9 cellular contexts compared by ENCODE assay signal in the genomic region with DNA sequence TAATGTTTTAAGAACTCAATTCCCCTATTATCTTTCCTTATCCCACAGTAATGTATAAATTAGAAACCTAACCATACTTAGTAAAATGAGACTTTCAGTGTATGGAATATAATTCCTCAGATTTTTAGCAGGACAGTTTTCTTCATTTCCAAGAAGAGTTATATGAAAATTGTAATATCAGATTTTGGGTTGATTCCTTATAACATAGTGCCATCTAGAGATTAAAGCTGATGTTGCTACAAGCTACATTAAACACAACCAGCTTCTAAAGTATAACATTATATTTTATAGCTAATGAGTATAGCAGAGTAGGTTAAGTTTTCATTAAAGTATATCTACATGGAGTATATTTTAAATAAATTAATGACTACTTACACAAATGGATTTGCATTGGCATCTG.
DNase-seq lines count a peak whose midpoint lies in the region; ATAC-seq and TF ChIP-seq lines count a peak whose summit lies in the region.
"Had no signal": no experiment of that assay in that cellular context is flagged by ENCODE, and none has a peak within 500 bp of the region (broad histone marks: within the 10 kb centered on the region; RNA-seq: fewer than 3 reads in every experiment).

No MANE protein-coding gene starts in this region.

- no peak overlapping the region for H3K27ac ChIP-seq in effector memory CD4-positive, alpha-beta T cell (ENCODE audit: insufficient read depth, low read length, poor library complexity, severe bottlenecking)

- no peak overlapping the region for H3K4me3 ChIP-seq in Caco-2 (ENCODE audit: low read depth, low read length)
- H3K4me3 ChIP-seq in kidney epithelial cell (ENCODE audit: low read depth, low read length): no peak overlapping the region
- H3K4me3 ChIP-seq in effector memory CD4-positive, alpha-beta T cell (ENCODE audit: insufficient read depth, low read depth, low read length, poor library complexity, severe bottlenecking): no peak overlapping the region

- TF ChIP-seq CTCF in Caco-2 (IDR thresholded peaks at IDR 0.05; ENCODE audit: insufficient read depth in 1 of 2, low read depth in 1 of 2, low read length in 1 of 2, severe bottlenecking in 1 of 2, unreplicated experiment in 1 of 2) (peak; percentile 24 to 40), kidney epithelial cell (IDR thresholded peaks at IDR 0.05; ENCODE audit: insufficient read depth, low read length, poor library complexity, severe bottlenecking) (peak; percentile 16)

- TF ChIP-seq RAD21 in Ishikawa (IDR thresholded peaks at IDR 0.05; ENCODE audit: low read depth): peak; percentile 61

- TF ChIP-seq EP300 in Ishikawa (IDR thresholded peaks at IDR 0.05; ENCODE audit: borderline replicate concordance): no peak

- DNase-seq in Caco-2: no peak
- peak; percentile 14 for DNase-seq in SW480 (ENCODE audit: low spot score)
- no peak for DNase-seq in kidney epithelial cell (ENCODE audit: low read depth)
- no peak for DNase-seq in NCI-H2196 treated with DMSO at 0.1 percent for 48 hours (lab: John Stamatoyannopoulos, UW; ENCODE audit: unreplicated experiment)
- DNase-seq in effector memory CD4-positive, alpha-beta T cell: no peak
- DNase-seq in head of caudate nucleus: no peak
- DNase-seq: activated T-cell treated with anti-CD3 and anti-CD28 coated beads, Interleukin-2, amount 50 U/mL, for 72 hours had no signal

- no peak overlapping the region for H3K4me3 Mint-ChIP-seq in Caco-2 (ENCODE audit: unreplicated experiment)
- H3K4me3 Mint-ChIP-seq: activated T-cell treated with anti-CD3 and anti-CD28 coated beads, Interleukin-2, amount 50 U/mL, for 72 hours had no signal

- H3K27me3 ChIP-seq in Caco-2 (replicated peaks; ENCODE audit: control insufficient read depth, insufficient read depth, low read length) (no peaks in the 10 kb centered on the region; the same call in 1 of the 2 replicates), kidney epithelial cell (ENCODE audit: control insufficient read depth, insufficient read depth, low read length) (no peaks in the 10 kb centered on the region)
- no peaks in the 10 kb centered on the region for H3K27me3 ChIP-seq in effector memory CD4-positive, alpha-beta T cell (replicated peaks; ENCODE audit: control insufficient read depth, insufficient read depth, low read length, poor library complexity, severe bottlenecking)

- H3K36me3 Mint-ChIP-seq in Caco-2 (ENCODE audit: insufficient read depth, unreplicated experiment): no peaks in the 10 kb centered on the region

- peaks cover 11% of the 10 kb centered on the region for H3K27me3 Mint-ChIP-seq in Caco-2 (ENCODE audit: insufficient read depth, unreplicated experiment)

- BruUV-seq in Caco-2 (replicated peaks; lab: Mats Ljungman, UMichigan): no TSS peak

- no peaks in the 10 kb centered on the region for H3K9me3 Mint-ChIP-seq in Caco-2 (ENCODE audit: unreplicated experiment)
- H3K9me3 Mint-ChIP-seq: activated T-cell treated with anti-CD3 and anti-CD28 coated beads, Interleukin-2, amount 50 U/mL, for 72 hours had no signal

- CTCF ChIA-PET in Caco-2 (lab: Charles Lee): interaction anchor here (0.9 to 2.1 kb wide), 7 partner anchors 31 to 170 kb away, joined by 4 to 17 read pairs (median 10); no protein-coding TSS in a partner anchor

- H3K36me3 ChIP-seq in Caco-2 (ENCODE audit: control insufficient read depth, insufficient read depth, low read length): no peaks in the 10 kb centered on the region
- H3K36me3 ChIP-seq in kidney epithelial cell (ENCODE audit: control insufficient read depth, insufficient read depth, low read length): no peaks in the 10 kb centered on the region
- no peaks in the 10 kb centered on the region for H3K36me3 ChIP-seq in effector memory CD4-positive, alpha-beta T cell (ENCODE audit: control insufficient read depth, insufficient read depth, low read length)

- H3K27ac Mint-ChIP-seq in Caco-2 (ENCODE audit: unreplicated experiment): no peak overlapping the region
- H3K27ac Mint-ChIP-seq: activated T-cell treated with anti-CD3 and anti-CD28 coated beads, Interleukin-2, amount 50 U/mL, for 72 hours had no signal

- POLR2A ChIA-PET in Caco-2 (lab: Charles Lee): no interaction called here

- intact Hi-C loops in Caco-2 (cut with micrococcal nuclease; ENCODE audit: unreplicated experiment) (loop anchor here (1.0 to 10.0 kb wide), 7 partner anchors 54 to 383 kb away; no protein-coding TSS in a partner anchor), head of caudate nucleus (cut with DNase I) (no loop called here)

- no peaks in the 10 kb centered on the region for H3K9me3 ChIP-seq in Caco-2
- H3K9me3 ChIP-seq in effector memory CD4-positive, alpha-beta T cell (ENCODE audit: control insufficient read depth, low read length): no peaks in the 10 kb centered on the region

- peaks cover 12% of the 10 kb centered on the region for H3K4me1 ChIP-seq in Caco-2
- no peaks in the 10 kb centered on the region for H3K4me1 ChIP-seq in effector memory CD4-positive, alpha-beta T cell (ENCODE audit: control insufficient read depth, insufficient read depth, low read length, poor library complexity, severe bottlenecking)

- H3K4me1 Mint-ChIP-seq in Caco-2 (ENCODE audit: low read depth, unreplicated experiment): no peaks in the 10 kb centered on the region

- no peak for ATAC-seq in GM21825 (IDR thresholded peaks at IDR 0.05; ENCODE audit: unreplicated experiment)
- ATAC-seq: activated T-cell treated with anti-CD3 and anti-CD28 coated beads, Interleukin-2, amount 50 U/mL, for 72 hours had no signal

TF ChIP-seq in Ishikawa, 13 proteins besides CTCF, POLR2A, EP300 and RAD21:
- TF ChIP-seq CREB1 (IDR thresholded peaks at IDR 0.05; ENCODE audit: low read depth) (no peak), TCF12 (IDR thresholded peaks at IDR 0.05; ENCODE audit: low read depth) (no peak), MAX (IDR thresholded peaks at IDR 0.05) (no peak), YY1 (IDR thresholded peaks at IDR 0.05; ENCODE audit: low read depth) (no peak), TEAD4 (IDR thresholded peaks at IDR 0.05) (no peak)
TF ChIP-seq in Ishikawa: peak in this region for 0.
